12 cellular contexts compared by ENCODE assay signal in genomic region chr1:31027693-31028526, GRCh38. TPM values are rescaled to one million over a fixed set of nuclear protein-coding genes. Genes with fewer than 3 reads are reported as not detected.
A peak's percentile ranks its signal among the peaks of the same experiment; 100 is the strongest.
DNase-seq lines count a peak whose midpoint lies in the region; FAIRE-seq and TF ChIP-seq lines count a peak whose summit lies in the region.
"Had no signal": no experiment of that assay in that cellular context is flagged by ENCODE, and none has a peak within 500 bp of the region (broad histone marks: within the 10 kb centered on the region; RNA-seq: fewer than 3 reads in every experiment).

No MANE protein-coding gene starts in this region.

- no peak overlapping the region; the same call in 1 of the 2 replicates for H3K4me2 ChIP-seq in OCI-LY1 (ENCODE audit: low read length)

- peaks cover 55% of the 10 kb centered on the region for H3K4me1 ChIP-seq in OCI-LY1 (ENCODE audit: insufficient read depth, low read length, severe bottlenecking)
- H3K4me1 ChIP-seq in spleen, result peaks cover 26 to 100% (median 87%) of the 10 kb centered on the region in 6 donors
- peaks cover 4 to 17% of the 10 kb centered on the region in 2 donors for H3K4me1 ChIP-seq in breast epithelium

- peaks cover 47% of the 10 kb centered on the region; the same call in 1 of the 2 replicates for H3K36me3 ChIP-seq in OCI-LY1 (ENCODE audit: insufficient read depth, low read length)
- H3K36me3 ChIP-seq in spleen, result peaks cover 0 to 20% (median 5%) of the 10 kb centered on the region in 6 donors
- H3K36me3 ChIP-seq in breast epithelium, result no peaks in the 10 kb centered on the region

- no peaks in the 10 kb centered on the region for H4K20me1 ChIP-seq in OCI-LY1 (ENCODE audit: insufficient read depth, low read length)

- FAIRE-seq in GM18507 (lab: Jason Lieb, UNC), result peak; percentile 68

- H3K27me3 ChIP-seq in OCI-LY1 (ENCODE audit: insufficient read depth, low read length) (no peaks in the 10 kb centered on the region), spleen (replicated peaks in 1 of 7) (no peaks in the 10 kb centered on the region), breast epithelium (no peaks in the 10 kb centered on the region)
- H3K27me3 ChIP-seq: stomach had no signal

- H3K27me3 Mint-ChIP-seq in endothelial cell (ENCODE audit: unreplicated experiment), result no peaks in the 10 kb centered on the region

- H3K9ac ChIP-seq in OCI-LY1 (ENCODE audit: low read length), result no peak overlapping the region

- H3K9me2 ChIP-seq in OCI-LY1 (ENCODE audit: low read depth, low read length), result no peaks in the 10 kb centered on the region

- no peak overlapping the region for H2AFZ ChIP-seq in OCI-LY1 (ENCODE audit: low read length)

- H3F3A ChIP-seq in OCI-LY1 (ENCODE audit: insufficient read depth, low read length), result no peaks in the 10 kb centered on the region

- no peaks in the 10 kb centered on the region for H3K9me3 Mint-ChIP-seq in endothelial cell (ENCODE audit: unreplicated experiment)

- H3K4me1 Mint-ChIP-seq in endothelial cell (ENCODE audit: unreplicated experiment), result peaks cover 28% of the 10 kb centered on the region

- H3K9me3 ChIP-seq in OCI-LY1 (ENCODE audit: low read length) (no peaks in the 10 kb centered on the region), spleen (no peaks in the 10 kb centered on the region), breast epithelium (no peaks in the 10 kb centered on the region)
- H3K9me3 ChIP-seq: stomach had no signal

- peaks cover 94% of the 10 kb centered on the region for H3K79me2 ChIP-seq in OCI-LY1 (ENCODE audit: insufficient read depth, low read length)

- WGBS in spleen, 5 donors, result 35 to 54% (median 43%) methylated on average over 3 of the region's 3 CpGs

- TF ChIP-seq CTCF in OCI-LY1 (IDR thresholded peaks at IDR 0.05; ENCODE audit: low read length) (no peak), endothelial cell (IDR thresholded peaks at IDR 0.05; ENCODE audit: unreplicated experiment) (no peak), spleen (IDR thresholded peaks at IDR 0.05 in 8 of 11, conservative IDR thresholded peaks at IDR 0.05 in 3 of 11) (no peak), breast epithelium (IDR thresholded peaks at IDR 0.05) (no peak)

- H3K4me3 ChIP-seq in OCI-LY1 (ENCODE audit: low read depth, low read length, poor library complexity, severe bottlenecking), result no peak overlapping the region
- H3K4me3 ChIP-seq in spleen, result peak overlapping the region in 1 of 8 donors; percentile 1
- no peak overlapping the region for H3K4me3 ChIP-seq in breast epithelium
- H3K4me3 ChIP-seq: SK-N-MC, stomach had no signal

- DNase-seq in GM18507 (ENCODE audit: extremely low spot score, insufficient read length, low read depth), result peak; percentile 22
- no peak for DNase-seq in endothelial cell (ENCODE audit: low spot score)
- no peak for DNase-seq in spleen
- no peak for DNase-seq in AG08396 (ENCODE audit: low spot score)
- no peak for DNase-seq in superior temporal gyrus (ENCODE audit: extremely low spot score)
- no peak for DNase-seq in breast epithelium (ENCODE audit: low spot score in 2 of 2)
- DNase-seq: effector CD8-positive, alpha-beta T cell; islet precursor cell; NCI-H1436; stomach had no signal

- intact Hi-C loops in spleen (cut with DNase I; ENCODE audit: low total_unique reads), result no loop called here
- intact Hi-C loops in breast epithelium (cut with DNase I; ENCODE audit: low total_unique reads), result no loop called here

- peaks cover 7% of the 10 kb centered on the region for H3K36me3 Mint-ChIP-seq in endothelial cell (ENCODE audit: low read depth, unreplicated experiment)

- H3K27ac Mint-ChIP-seq in endothelial cell (ENCODE audit: unreplicated experiment), result no peak overlapping the region

- peak overlapping the region; percentile 33 for H3K4me3 Mint-ChIP-seq in endothelial cell (ENCODE audit: unreplicated experiment)

- TF ChIP-seq POLR2A in spleen (IDR thresholded peaks at IDR 0.05) (no peak), breast epithelium (IDR thresholded peaks at IDR 0.05) (no peak)

- peak overlapping the region; percentile 49 for H3K27ac ChIP-seq in OCI-LY1 (ENCODE audit: low read depth, low read length, poor library complexity, severe bottlenecking)
- peak overlapping the region in 7 of 8 donors; percentile 60 to 78 (median 74) for H3K27ac ChIP-seq in spleen
- peak overlapping the region in 1 of 2 donors; percentile 22 for H3K27ac ChIP-seq in breast epithelium
- H3K27ac ChIP-seq: SK-N-MC had no signal

RNA-seq across cellular contexts. Expression of gene PUM1, which starts 37.6 kb away (rescaled TPM):
- total RNA-seq in endothelial cell (ENCODE audit: unreplicated experiment), result 135 TPM
- 100 to 1,000 TPM in 4 of 7 donors, 10 to 100 TPM in 3; 78.7 to 122 (median 112) TPM for total RNA-seq in spleen
- polyA plus RNA-seq in spleen, result 10 to 100 TPM; 14.9 to 22.3 (median 16.7) TPM
- total RNA-seq in breast epithelium, result 100 to 1,000 TPM in 2 of 3 donors, 10 to 100 TPM in 1; 93.8 to 149 (median 116) TPM
